In the genomic region with DNA sequence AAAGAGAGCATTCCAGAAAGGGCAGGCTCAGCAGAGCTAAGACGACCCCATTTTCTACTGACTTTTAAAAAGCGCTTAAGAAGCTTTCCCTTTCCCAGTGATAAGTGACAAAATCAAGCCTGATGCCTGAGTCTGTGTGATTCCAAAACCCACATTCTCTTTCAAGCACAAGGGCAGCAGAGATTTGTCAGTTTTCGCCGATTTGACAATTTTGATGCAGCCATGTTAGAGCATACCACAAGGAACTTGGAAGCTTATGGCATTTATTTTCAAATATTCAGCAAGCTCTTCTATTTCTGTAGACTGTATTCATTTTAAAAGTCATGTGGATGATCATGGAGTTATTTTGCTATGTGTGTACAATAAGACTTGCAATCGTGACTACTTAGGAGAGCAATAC, we compare ENCODE assay signal across 2 cellular contexts.
TF ChIP-seq lines count a peak whose summit lies in the region.

No MANE protein-coding gene starts in this region.

TF ChIP-seq in IMR-90, 13 proteins besides CTCF, POLR2A, EP300 and RAD21:
- TF ChIP-seq MAFK (IDR thresholded peaks at IDR 0.05; ENCODE audit: low read depth, low read length) = peak; percentile 92
- TF ChIP-seq NFE2L2 (IDR thresholded peaks at IDR 0.05; ENCODE audit: low read depth, low read length) = no peak

TF ChIP-seq in K562, 482 proteins besides CTCF, POLR2A, EP300 and RAD21:
- TF ChIP-seq FOXA3 (CRISPR knock-in tag; conservative IDR thresholded peaks at IDR 0.05 in 1 of 2, IDR thresholded peaks at IDR 0.05 in 1 of 2) (no peak), ZNF551 (CRISPR knock-in tag; IDR thresholded peaks at IDR 0.05) (no peak), SREBF2 (CRISPR knock-in tag; IDR thresholded peaks at IDR 0.05) (no peak), C11orf30 (IDR thresholded peaks at IDR 0.05; ENCODE audit: low read depth) (peak; percentile 27; the same call in 1 of the 2 replicates), TAF7 (tag; IDR thresholded peaks at IDR 0.05) (no peak), ZNF316 (IDR thresholded peaks at IDR 0.05) (peak; percentile 36)
- TF ChIP-seq, protein P1, sequence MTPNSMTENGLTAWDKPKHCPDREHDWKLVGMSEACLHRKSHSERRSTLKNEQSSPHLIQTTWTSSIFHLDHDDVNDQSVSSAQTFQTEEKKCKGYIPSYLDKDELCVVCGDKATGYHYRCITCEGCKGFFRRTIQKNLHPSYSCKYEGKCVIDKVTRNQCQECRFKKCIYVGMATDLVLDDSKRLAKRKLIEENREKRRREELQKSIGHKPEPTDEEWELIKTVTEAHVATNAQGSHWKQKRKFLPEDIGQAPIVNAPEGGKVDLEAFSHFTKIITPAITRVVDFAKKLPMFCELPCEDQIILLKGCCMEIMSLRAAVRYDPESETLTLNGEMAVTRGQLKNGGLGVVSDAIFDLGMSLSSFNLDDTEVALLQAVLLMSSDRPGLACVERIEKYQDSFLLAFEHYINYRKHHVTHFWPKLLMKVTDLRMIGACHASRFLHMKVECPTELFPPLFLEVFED (CRISPR knock-in tag; conservative IDR thresholded peaks at IDR 0.05) = no peak
